In the genomic region with DNA sequence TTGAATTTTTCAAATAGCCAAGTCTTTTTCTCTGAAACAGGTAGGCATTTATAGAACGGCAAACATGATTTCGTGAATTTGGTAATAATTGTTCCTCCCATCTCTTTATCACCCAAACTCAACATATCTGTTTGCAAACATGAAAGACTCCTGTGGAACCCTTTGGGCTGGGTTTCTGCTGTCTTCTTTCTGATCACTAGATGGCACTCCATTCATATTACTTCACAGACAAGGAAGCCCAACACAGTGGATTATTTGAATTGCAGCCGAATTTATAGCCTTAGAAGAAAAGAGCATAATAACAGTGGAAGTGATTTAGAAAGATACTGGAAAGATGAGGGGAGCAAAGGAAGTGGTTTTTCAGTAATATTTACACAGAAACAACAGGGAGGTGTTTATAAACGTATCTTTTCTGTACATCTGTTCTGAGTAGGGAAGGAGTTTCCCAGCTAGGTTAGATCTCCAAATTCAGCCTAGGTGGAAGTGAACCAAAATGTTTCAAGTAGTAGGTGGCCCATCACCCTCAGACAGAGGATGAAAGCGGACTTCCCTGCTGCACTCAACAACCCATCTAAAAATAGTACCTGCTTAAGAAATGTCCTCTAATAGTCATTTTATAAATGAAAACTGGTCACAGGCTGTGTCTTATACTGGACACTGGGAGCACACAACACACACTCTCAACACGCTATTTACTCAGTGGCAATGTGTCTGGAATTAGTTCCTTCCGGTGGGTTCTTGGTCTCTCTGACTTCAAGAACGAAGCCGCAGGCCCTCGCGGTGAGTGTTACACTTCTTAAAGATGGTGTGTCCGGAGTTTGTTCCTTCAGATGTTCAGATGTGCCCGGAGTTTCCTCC, we compare ENCODE assay signal across 8 cellular contexts.
DNase-seq lines count a peak whose midpoint lies in the region; ATAC-seq and TF ChIP-seq lines count a peak whose summit lies in the region.

No MANE protein-coding gene starts in this region.

- no peak overlapping the region for H3K27ac Mint-ChIP-seq in activated naive CD8-positive, alpha-beta T cell treated with anti-CD3 and anti-CD28 coated beads, Interleukin-2, amount 10 ng/mL, durations not matched to agents 7 days and 5 days
- H3K27ac Mint-ChIP-seq in activated naive CD8-positive, alpha-beta T cell treated with anti-CD3 and anti-CD28 coated beads for 36 hours: no peak overlapping the region
- no peak overlapping the region for H3K27ac Mint-ChIP-seq in T-helper 17 cell
- no peak overlapping the region for H3K27ac Mint-ChIP-seq in naive thymus-derived CD8-positive, alpha-beta T cell

- no peaks in the 10 kb centered on the region for H3K9me3 ChIP-seq in T-helper 17 cell (ENCODE audit: control insufficient read depth, low read length, poor library complexity, severe bottlenecking)

- no peaks in the 10 kb centered on the region for H3K36me3 Mint-ChIP-seq in activated naive CD8-positive, alpha-beta T cell treated with anti-CD3 and anti-CD28 coated beads, Interleukin-2, amount 10 ng/mL, durations not matched to agents 7 days and 5 days
- H3K36me3 Mint-ChIP-seq in activated naive CD8-positive, alpha-beta T cell treated with anti-CD3 and anti-CD28 coated beads for 36 hours: no peaks in the 10 kb centered on the region
- H3K36me3 Mint-ChIP-seq in T-helper 17 cell (ENCODE audit: low read depth): peaks cover 7% of the 10 kb centered on the region
- no peaks in the 10 kb centered on the region for H3K36me3 Mint-ChIP-seq in naive thymus-derived CD8-positive, alpha-beta T cell

- peak; percentile 60 for ATAC-seq in activated naive CD8-positive, alpha-beta T cell treated with anti-CD3 and anti-CD28 coated beads, Interleukin-2, amount 10 ng/mL, durations not matched to agents 7 days and 5 days (ENCODE audit: low read depth)
- ATAC-seq in T-helper 17 cell: peak; percentile 74
- peak; percentile 52 to 64 for ATAC-seq in naive thymus-derived CD8-positive, alpha-beta T cell

- H3K4me1 Mint-ChIP-seq in activated naive CD8-positive, alpha-beta T cell treated with anti-CD3 and anti-CD28 coated beads, Interleukin-2, amount 10 ng/mL, durations not matched to agents 7 days and 5 days: no peaks in the 10 kb centered on the region
- H3K4me1 Mint-ChIP-seq in activated naive CD8-positive, alpha-beta T cell treated with anti-CD3 and anti-CD28 coated beads for 36 hours: no peaks in the 10 kb centered on the region
- peaks cover 3% of the 10 kb centered on the region for H3K4me1 Mint-ChIP-seq in T-helper 17 cell
- no peaks in the 10 kb centered on the region for H3K4me1 Mint-ChIP-seq in naive thymus-derived CD8-positive, alpha-beta T cell

- no peak for DNase-seq in activated naive CD8-positive, alpha-beta T cell treated with anti-CD3 and anti-CD28 coated beads, Interleukin-2, amount 10 ng/mL, durations not matched to agents 7 days and 5 days
- no peak for DNase-seq in activated naive CD8-positive, alpha-beta T cell treated with anti-CD3 and anti-CD28 coated beads for 36 hours
- DNase-seq in HEK293T (ENCODE audit: extremely low spot score) (peak; percentile 73), NCI-H146 treated with DMSO at 0.1 percent for 48 hours (lab: John Stamatoyannopoulos, UW; ENCODE audit: unreplicated experiment) (peak; percentile 41), T-helper 17 cell (no peak), fibroblast of gingiva (ENCODE audit: low read depth) (peak; percentile 42)
- peak in 5 of 10 donors; percentile 8 to 41 (median 20) for DNase-seq in naive thymus-derived CD8-positive, alpha-beta T cell
- no peak for DNase-seq in activated effector memory CD4-positive, alpha-beta T cell treated with anti-CD3 and anti-CD28 coated beads, Interleukin-2, amount 50 U/mL, for 16 hours

- CTCF ChIA-PET in HEK293T (lab: Yijun Ruan, JAX): interaction anchor here (0.6 to 1.3 kb wide), 3 partner anchors 396 to 671 kb away, joined by 3 to 6 read pairs (median 3); no protein-coding TSS in a partner anchor

- no peak overlapping the region for H3K4me3 Mint-ChIP-seq in activated naive CD8-positive, alpha-beta T cell treated with anti-CD3 and anti-CD28 coated beads, Interleukin-2, amount 10 ng/mL, durations not matched to agents 7 days and 5 days
- H3K4me3 Mint-ChIP-seq in activated naive CD8-positive, alpha-beta T cell treated with anti-CD3 and anti-CD28 coated beads for 36 hours: no peak overlapping the region
- H3K4me3 Mint-ChIP-seq in T-helper 17 cell: no peak overlapping the region
- H3K4me3 Mint-ChIP-seq in naive thymus-derived CD8-positive, alpha-beta T cell: no peak overlapping the region

- no peaks in the 10 kb centered on the region for H3K9me3 Mint-ChIP-seq in activated naive CD8-positive, alpha-beta T cell treated with anti-CD3 and anti-CD28 coated beads, Interleukin-2, amount 10 ng/mL, durations not matched to agents 7 days and 5 days
- H3K9me3 Mint-ChIP-seq in activated naive CD8-positive, alpha-beta T cell treated with anti-CD3 and anti-CD28 coated beads for 36 hours: no peaks in the 10 kb centered on the region
- H3K9me3 Mint-ChIP-seq in naive thymus-derived CD8-positive, alpha-beta T cell: no peaks in the 10 kb centered on the region

- POLR2A ChIA-PET in activated naive CD8-positive, alpha-beta T cell treated with anti-CD3 and anti-CD28 coated beads, Interleukin-2, amount 10 ng/mL, durations not matched to agents 7 days and 5 days (lab: Charles Lee): no interaction called here
- POLR2A ChIA-PET in HEK293T (lab: Yijun Ruan, JAX): no interaction called here
- POLR2A ChIA-PET in naive thymus-derived CD8-positive, alpha-beta T cell (lab: Charles Lee): no interaction called here

- H3K27me3 Mint-ChIP-seq in activated naive CD8-positive, alpha-beta T cell treated with anti-CD3 and anti-CD28 coated beads, Interleukin-2, amount 10 ng/mL, durations not matched to agents 7 days and 5 days: peaks cover 20% of the 10 kb centered on the region
- H3K27me3 Mint-ChIP-seq in activated naive CD8-positive, alpha-beta T cell treated with anti-CD3 and anti-CD28 coated beads for 36 hours: peaks cover 54% of the 10 kb centered on the region
- H3K27me3 Mint-ChIP-seq in T-helper 17 cell: peaks cover 24% of the 10 kb centered on the region
- peaks cover 11 to 53% (median 32%) of the 10 kb centered on the region in 5 donors for H3K27me3 Mint-ChIP-seq in naive thymus-derived CD8-positive, alpha-beta T cell

TF ChIP-seq in HEK293T, 16 proteins besides CTCF, POLR2A, EP300 and RAD21:
- TF ChIP-seq HDGF (IDR thresholded peaks at IDR 0.05; ENCODE audit: borderline replicate concordance) (no peak), FOXM1 (IDR thresholded peaks at IDR 0.05; ENCODE audit: borderline replicate concordance) (no peak), PKNOX1 (IDR thresholded peaks at IDR 0.05) (no peak), SUZ12 (IDR thresholded peaks at IDR 0.05) (no peak), FOXK2 (IDR thresholded peaks at IDR 0.05) (no peak), L3MBTL2 (conservative IDR thresholded peaks at IDR 0.05) (no peak), SP1 (IDR thresholded peaks at IDR 0.05) (no peak), CTBP1 (IDR thresholded peaks at IDR 0.05; ENCODE audit: borderline replicate concordance) (no peak), TARDBP (IDR thresholded peaks at IDR 0.05) (no peak), BHLHE40 (IDR thresholded peaks at IDR 0.05; ENCODE audit: borderline replicate concordance) (no peak), ARNT (IDR thresholded peaks at IDR 0.05) (no peak)

Comparison
In these comparisons a context has a peak if more than half of its experiments do, and no peak if none do; other contexts are left out.
1. DNase-seq: peak in HEK293T (single experiment), NCI-H146 treated with DMSO at 0.1 percent for 48 hours (single experiment) and fibroblast of gingiva (single experiment); none in activated naive CD8-positive, alpha-beta T cell treated with anti-CD3 and anti-CD28 coated beads, Interleukin-2, amount 10 ng/mL, durations not matched to agents 7 days and 5 days (single experiment), activated naive CD8-positive, alpha-beta T cell treated with anti-CD3 and anti-CD28 coated beads for 36 hours (single experiment), T-helper 17 cell (0 of 3) and activated effector memory CD4-positive, alpha-beta T cell treated with anti-CD3 and anti-CD28 coated beads, Interleukin-2, amount 50 U/mL, for 16 hours (single experiment).
2. Peak in every context shown above with its lines, with median percentiles within 50 percentile points of each other: ATAC-seq.